In genomic region chr6:144335914-144336313, GRCh38 we compare ENCODE assay signal across 8 cellular contexts. TPM values are rescaled to one million over a fixed set of nuclear protein-coding genes. Genes with fewer than 3 reads are reported as not detected.
DNase-seq lines count a peak whose midpoint lies in the region; ATAC-seq and TF ChIP-seq lines count a peak whose summit lies in the region.

No MANE protein-coding gene starts in this region.

- H3K4me1 Mint-ChIP-seq in neural crest cell = peaks cover 16% of the 10 kb centered on the region

- peaks cover 3% of the 10 kb centered on the region for H3K36me3 Mint-ChIP-seq in neural crest cell (ENCODE audit: low read depth)

- peaks cover 94% of the 10 kb centered on the region for H3K79me2 ChIP-seq in hepatocyte

- intact Hi-C loops in left ventricle myocardium inferior (cut with micrococcal nuclease) (no loop called here), vagina (cut with DNase I) (no loop called here)

- H3K27ac Mint-ChIP-seq in neural crest cell (ENCODE audit: unreplicated experiment) = peak overlapping the region; percentile 8

- 92% methylated on average over 5 of the region's 5 CpGs for WGBS in hepatocyte (ENCODE audit: low lambda C conversion rate, missing lambda C conversion rate)

- no peak for TF ChIP-seq CTCF in neural crest cell (conservative IDR thresholded peaks at IDR 0.05)
- TF ChIP-seq CTCF in left ventricle myocardium inferior (IDR thresholded peaks at IDR 0.05; ENCODE audit: borderline replicate concordance) = no peak
- no peak for TF ChIP-seq CTCF in vagina (IDR thresholded peaks at IDR 0.05)
- TF ChIP-seq CTCF in hepatocyte (IDR thresholded peaks at IDR 0.05; ENCODE audit: poor library complexity) = no peak

- no peaks in the 10 kb centered on the region for H3K9me3 Mint-ChIP-seq in neural crest cell

- H3K27me3 ChIP-seq in left ventricle myocardium inferior (ENCODE audit: low read depth) (no peaks in the 10 kb centered on the region), vagina (no peaks in the 10 kb centered on the region), hepatocyte (no peaks in the 10 kb centered on the region)

- H3K9me3 ChIP-seq in left ventricle myocardium inferior (replicated peaks) = no peaks in the 10 kb centered on the region
- no peaks in the 10 kb centered on the region for H3K9me3 ChIP-seq in vagina
- no peaks in the 10 kb centered on the region for H3K9me3 ChIP-seq in hepatocyte (ENCODE audit: low read depth)

- no peaks in the 10 kb centered on the region for H3K27me3 Mint-ChIP-seq in neural crest cell (ENCODE audit: low read depth)

- DNase-seq in SW480 (ENCODE audit: low spot score) = peak; percentile 85
- no peak for DNase-seq in neural crest cell (ENCODE audit: low read depth, low spot score)
- no peak for DNase-seq in left ventricle myocardium inferior
- DNase-seq in vagina (ENCODE audit: extremely low spot score in 2 of 2) = no peak
- DNase-seq in amygdala (lab: John Stamatoyannopoulos, UW) = no peak
- DNase-seq in hepatocyte (ENCODE audit: low spot score) = no peak

- H3K4me3 ChIP-seq in left ventricle myocardium inferior = no peak overlapping the region
- H3K4me3 ChIP-seq in vagina = no peak overlapping the region
- no peak overlapping the region for H3K4me3 ChIP-seq in hepatocyte

- H4K20me1 ChIP-seq in hepatocyte (ENCODE audit: insufficient read depth, poor library complexity, severe bottlenecking) = no peaks in the 10 kb centered on the region

- H3K36me3 ChIP-seq in left ventricle myocardium inferior (no peaks in the 10 kb centered on the region), vagina (no peaks in the 10 kb centered on the region), hepatocyte (replicated peaks; ENCODE audit: insufficient read depth, low read depth) (no peaks in the 10 kb centered on the region)

- H3K4me3 Mint-ChIP-seq in neural crest cell = no peak overlapping the region

- no peak for TF ChIP-seq POLR2A in vagina (IDR thresholded peaks at IDR 0.05)

- H3K4me1 ChIP-seq in left ventricle myocardium inferior (peaks cover 77% of the 10 kb centered on the region), vagina (peaks cover 66% of the 10 kb centered on the region), hepatocyte (ENCODE audit: insufficient read depth) (peaks cover 6% of the 10 kb centered on the region)

- H3K9me2 ChIP-seq in hepatocyte (replicated peaks; ENCODE audit: insufficient read depth) = no peaks in the 10 kb centered on the region

- H3K27ac ChIP-seq in left ventricle myocardium inferior (replicated peaks) (no peak overlapping the region), vagina (no peak overlapping the region), hepatocyte (no peak overlapping the region)

- H3K4me2 ChIP-seq in hepatocyte = no peak overlapping the region

- peak; percentile 76 for ATAC-seq in GM18873 (IDR thresholded peaks at IDR 0.05; ENCODE audit: low FRiP score, unreplicated experiment)
- ATAC-seq in HG02798 (IDR thresholded peaks at IDR 0.05; ENCODE audit: poor library complexity, unreplicated experiment) = peak; percentile 72

- H2AFZ ChIP-seq in hepatocyte = no peak overlapping the region

RNA-seq across cellular contexts. Expression of gene UTRN, which starts 50.8 kb away (rescaled TPM):
- total RNA-seq in neural crest cell = 74.0 and 76.8 TPM in 2 replicates
- total RNA-seq in left ventricle myocardium inferior = 68.3 TPM
- total RNA-seq in vagina = 160 TPM
- total RNA-seq in hepatocyte = 86.5 and 112 TPM in 2 replicates
- 33.1 and 54.0 TPM in 2 replicates for polyA plus RNA-seq in hepatocyte
